ENCODE assay signal across 22 cellular contexts in the genomic region with DNA sequence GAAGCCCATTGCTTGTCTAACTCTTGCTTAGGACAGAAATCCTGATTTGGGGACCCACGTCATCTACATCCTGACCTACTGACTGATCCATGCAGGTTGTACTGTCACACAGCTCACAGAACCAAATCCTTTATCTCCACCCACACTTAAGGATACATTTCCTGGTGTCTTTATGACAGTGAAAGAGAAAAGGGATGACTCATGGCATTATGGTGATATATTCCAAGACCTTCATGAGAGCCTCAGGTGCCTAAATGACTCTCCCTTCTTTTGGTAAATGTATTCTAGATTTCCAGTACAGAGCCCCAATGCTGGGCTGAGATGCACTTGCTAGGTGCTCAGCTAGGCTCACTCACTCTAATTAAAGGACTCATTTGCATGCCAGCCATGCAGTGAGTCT. TPM values are rescaled to one million over a fixed set of nuclear protein-coding genes. Genes with fewer than 3 reads are reported as not detected.
DNase-seq lines count a peak whose midpoint lies in the region; ATAC-seq, FAIRE-seq and TF ChIP-seq lines count a peak whose summit lies in the region.
"Had no signal": no experiment of that assay in that cellular context is flagged by ENCODE, and none has a peak within 500 bp of the region (broad histone marks: within the 10 kb centered on the region; RNA-seq: fewer than 3 reads in every experiment).

No MANE protein-coding gene starts in this region.

- H3K36me3 ChIP-seq in HepG2 (replicated peaks in 1 of 2; ENCODE audit: control insufficient read depth in 1 of 2, insufficient read depth in 2 of 2, low read length in 2 of 2) (no peaks in the 10 kb centered on the region), right lobe of liver (no peaks in the 10 kb centered on the region), bronchial epithelial cell (ENCODE audit: control insufficient read depth, insufficient read depth, low read length) (no peaks in the 10 kb centered on the region)

- POLR2A ChIA-PET in HepG2 (lab: Yijun Ruan, JAX), result no interaction called here

- TF ChIP-seq CTCF in HepG2 (CRISPR knock-in tag; IDR thresholded peaks at IDR 0.05) (no peak), right lobe of liver (IDR thresholded peaks at IDR 0.05) (no peak), bronchial epithelial cell (IDR thresholded peaks at IDR 0.05; ENCODE audit: insufficient read depth, low read length, severe bottlenecking) (no peak)

- H3K27me3 ChIP-seq in HepG2 (ENCODE audit: control insufficient read depth in 1 of 2, insufficient read depth in 2 of 2, low read length in 2 of 2) (peaks cover 1 to 13% of the 10 kb centered on the region in 2 experiments; a peak in 2 of 5 replicates), right lobe of liver (no peaks in the 10 kb centered on the region), bronchial epithelial cell (ENCODE audit: control insufficient read depth, insufficient read depth, low read length) (no peaks in the 10 kb centered on the region)

- H3K4me2 ChIP-seq in HepG2 (ENCODE audit: low read depth, low read length), result no peak overlapping the region
- H3K4me2 ChIP-seq: GM23338 had no signal

- H3K4me3 ChIP-seq in HepG2 (replicated peaks in 1 of 3; ENCODE audit: insufficient read depth in 1 of 3, low read depth in 2 of 3, low read length in 3 of 3) (no peak overlapping the region), right lobe of liver (no peak overlapping the region), bronchial epithelial cell (ENCODE audit: low read depth, low read length) (no peak overlapping the region)
- H3K4me3 ChIP-seq: GM12878, GM23338 had no signal

- TF ChIP-seq POLR2A in HepG2 (IDR thresholded peaks at IDR 0.05; ENCODE audit: insufficient read depth in 1 of 2, low read depth in 2 of 2, low read length in 2 of 2), result no peak
- no peak for TF ChIP-seq POLR2A in right lobe of liver (IDR thresholded peaks at IDR 0.05)

- no peaks in the 10 kb centered on the region for H3K4me1 ChIP-seq in HepG2 (ENCODE audit: insufficient read depth, low read length)
- H3K4me1 ChIP-seq in right lobe of liver, result no peaks in the 10 kb centered on the region

- no peak for TF ChIP-seq RAD21 in HepG2 (CRISPR knock-in tag; IDR thresholded peaks at IDR 0.05)

- no peak overlapping the region for H3K27ac ChIP-seq in HepG2 (ENCODE audit: extremely low read length, insufficient read depth, low read length)
- no peak overlapping the region for H3K27ac ChIP-seq in right lobe of liver

- ATAC-seq in HepG2 (no peak), right lobe of liver (no peak), left colon (peak; percentile 59), GM19395 (IDR thresholded peaks at IDR 0.05; ENCODE audit: unreplicated experiment) (no peak)
- ATAC-seq: GM12878, GM23338, HCT116 had no signal

- FAIRE-seq in HepG2 (lab: Jason Lieb, UNC), result no peak
- FAIRE-seq in bronchial epithelial cell (lab: Jason Lieb, UNC), result no peak
- FAIRE-seq: GM12878, GM19239 had no signal

- intact Hi-C loops in HepG2 (cut with micrococcal nuclease; ENCODE audit: unreplicated experiment), result no loop called here
- intact Hi-C loops in right lobe of liver (cut with DNase I), result no loop called here
- intact Hi-C loops in left colon (cut with DNase I, micrococcal nuclease), result no loop called here

- WGBS in HepG2 (ENCODE audit: low lambda C conversion rate), result 21% methylated on average over 1 of the region's 1 CpG
- 70% methylated on average over 1 of the region's 1 CpG for WGBS in right lobe of liver (ENCODE audit: insufficient coverage, low coverage, low lambda C conversion rate, missing lambda C conversion rate)

- in situ Hi-C loops in HepG2 (cut with HindIII; ENCODE audit: extremely low pct_ligation_motif_present, low pct_unique_long_range_greater_than_20kb), result no loop called here

- BruUV-seq in HepG2 (replicated peaks; lab: Mats Ljungman, UMichigan), result no TSS peak

- CTCF ChIA-PET in HepG2 (lab: Yijun Ruan, JAX; ENCODE audit: low intra/inter-chr PET ratio, low total read pairs), result no interaction called here

- H2AFZ ChIP-seq in HepG2 (ENCODE audit: low read length), result no peak overlapping the region
- H2AFZ ChIP-seq: GM23338 had no signal

- no peaks in the 10 kb centered on the region for H3K79me2 ChIP-seq in HepG2 (ENCODE audit: insufficient read depth, low read length)

- no peak overlapping the region for H3K9ac ChIP-seq in HepG2 (ENCODE audit: insufficient read depth, low read depth, low read length)

- no peak for DNase-seq in HepG2 (ENCODE audit: low spot score)
- DNase-seq in right lobe of liver, result no peak
- DNase-seq in bronchial epithelial cell (ENCODE audit: low read depth), result peak; percentile 69
- DNase-seq in left colon, result no peak
- no peak for DNase-seq in hippocampal formation (lab: John Stamatoyannopoulos, UW)
- DNase-seq: C1 segment of cervical spinal cord; Calu3; CD4-positive, alpha-beta memory T cell; COR-L47; DMS79; EL; GDM1; H9 had no signal

- H4K20me1 ChIP-seq in HepG2 (ENCODE audit: insufficient read depth, low read length), result no peaks in the 10 kb centered on the region

- TF ChIP-seq EP300 in HepG2 (IDR thresholded peaks at IDR 0.05; ENCODE audit: low read depth in 2 of 2, low read length in 2 of 2) (no peak), HepG2 (CRISPR knock-in tag; IDR thresholded peaks at IDR 0.05; ENCODE audit: borderline replicate concordance) (no peak)

- H3K9me3 ChIP-seq in HepG2 (ENCODE audit: low read length), result peaks cover 4% of the 10 kb centered on the region; the same call in 1 of the 2 replicates
- H3K9me3 ChIP-seq in right lobe of liver, result no peaks in the 10 kb centered on the region

TF ChIP-seq in HepG2, 621 proteins besides CTCF, POLR2A, EP300 and RAD21:
- no peak for TF ChIP-seq ZSCAN12 (CRISPR knock-in tag; IDR thresholded peaks at IDR 0.05)
- no peak for TF ChIP-seq TCF12 (IDR thresholded peaks at IDR 0.05)
- no peak for TF ChIP-seq TCF12 (CRISPR knock-in tag; IDR thresholded peaks at IDR 0.05)
- no peak for TF ChIP-seq ZNF816 (CRISPR knock-in tag; IDR thresholded peaks at IDR 0.05; ENCODE audit: borderline replicate concordance)
- peak; percentile 55; the same call in 1 of the 2 replicates for TF ChIP-seq CREB1 (IDR thresholded peaks at IDR 0.05)
- TF ChIP-seq CREB1 (CRISPR knock-in tag; IDR thresholded peaks at IDR 0.05), result no peak
- no peak for TF ChIP-seq ZNF121 (CRISPR knock-in tag; IDR thresholded peaks at IDR 0.05)

RNA-seq across cellular contexts. Expression of a gene that starts 26.0 kb away (rescaled TPM):
- total RNA-seq in HepG2 (2016; rRNA removed; fragmentation: Illumina TruSeq; extraction: Trizol) (not detected in 2 replicates), right lobe of liver (under 1 TPM in 1 of 6 experiments, not detected in 5; 0.49 TPM), bronchial epithelial cell (0.38 and 0.53 TPM in 2 replicates), left colon (1 to 10 TPM; 3.6 to 8.1 TPM)
- total RNA-seq in HepG2 (2016; cell fraction: cytosol; rRNA removed; fragmentation: Illumina TruSeq; extraction: Trizol; ENCODE audit: low read depth), result not detected in 2 replicates
- not detected in 2 replicates for total RNA-seq in HepG2 (2016; cell fraction: insoluble cytoplasmic fraction; rRNA removed; fragmentation: Illumina TruSeq; extraction: Trizol)
- not detected in 2 replicates for total RNA-seq in HepG2 (2016; cell fraction: membrane; rRNA removed; fragmentation: Illumina TruSeq; extraction: Trizol)
- total RNA-seq in HepG2 (2016; cell fraction: nucleus; rRNA removed; fragmentation: Illumina TruSeq; extraction: Trizol), result not detected in 2 replicates
- polyA plus RNA-seq in HepG2 (2011; rRNA removed), result not detected in 2 replicates
- polyA plus RNA-seq in HepG2 (2011; cell fraction: cytosol; rRNA removed), result not detected in 2 replicates
- polyA plus RNA-seq in HepG2 (2011; cell fraction: nucleus; rRNA removed), result not detected in 2 replicates
- polyA plus RNA-seq in HepG2 (2012), result not detected in 2 replicates
- not detected in 2 replicates for polyA plus RNA-seq in HepG2 (2016; cell fraction: cytosol; fragmentation: Illumina TruSeq; extraction: Trizol; ENCODE audit: low read depth)
- polyA plus RNA-seq in HepG2 (2016; cell fraction: insoluble cytoplasmic fraction; fragmentation: Illumina TruSeq; extraction: Trizol; ENCODE audit: low read depth), result not detected in 2 replicates
- not detected in 2 replicates for polyA plus RNA-seq in HepG2 (2016; cell fraction: membrane; fragmentation: Illumina TruSeq; extraction: Trizol; ENCODE audit: low read depth)
- not detected in 2 replicates for polyA plus RNA-seq in HepG2 (2016; cell fraction: nucleus; fragmentation: Illumina TruSeq; extraction: Trizol; ENCODE audit: insufficient read depth, low read depth)
- not detected in 2 replicates for polyA minus RNA-seq in HepG2 (2011; rRNA and poly(A)+ RNA removed; ENCODE audit: low replicate concordance)
- not detected in 2 replicates for polyA minus RNA-seq in HepG2 (2011; cell fraction: cytosol; rRNA and poly(A)+ RNA removed)
- polyA minus RNA-seq in HepG2 (2011; cell fraction: nucleus; rRNA and poly(A)+ RNA removed), result not detected in 2 replicates
- total RNA-seq: A172, A673, Calu3, GM23338, H9 had no signal
- polyA plus RNA-seq: BJ, GM23338 had no signal

RNA-seq across cellular contexts. Expression of a gene that starts 47.7 kb away (rescaled TPM):
- not detected in 2 replicates for total RNA-seq in HepG2 (2016; rRNA removed; fragmentation: Illumina TruSeq; extraction: Trizol)
- total RNA-seq in HepG2 (2016; cell fraction: cytosol; rRNA removed; fragmentation: Illumina TruSeq; extraction: Trizol; ENCODE audit: low read depth), result not detected in 2 replicates
- total RNA-seq in HepG2 (2016; cell fraction: insoluble cytoplasmic fraction; rRNA removed; fragmentation: Illumina TruSeq; extraction: Trizol), result not detected in 2 replicates
- total RNA-seq in HepG2 (2016; cell fraction: membrane; rRNA removed; fragmentation: Illumina TruSeq; extraction: Trizol), result not detected in 2 replicates
- total RNA-seq in HepG2 (2016; cell fraction: nucleus; rRNA removed; fragmentation: Illumina TruSeq; extraction: Trizol), result not detected in 2 replicates
- not detected in 2 replicates for polyA plus RNA-seq in HepG2 (2011; rRNA removed)
- polyA plus RNA-seq in HepG2 (2011; cell fraction: cytosol; rRNA removed), result not detected in 2 replicates
- not detected in 2 replicates for polyA plus RNA-seq in HepG2 (2011; cell fraction: nucleus; rRNA removed)
- polyA plus RNA-seq in HepG2 (2012), result not detected in 2 replicates
- polyA plus RNA-seq in HepG2 (2016; cell fraction: cytosol; fragmentation: Illumina TruSeq; extraction: Trizol; ENCODE audit: low read depth), result not detected in 2 replicates
- polyA plus RNA-seq in HepG2 (2016; cell fraction: insoluble cytoplasmic fraction; fragmentation: Illumina TruSeq; extraction: Trizol; ENCODE audit: low read depth), result not detected in 2 replicates
- not detected in 2 replicates for polyA plus RNA-seq in HepG2 (2016; cell fraction: membrane; fragmentation: Illumina TruSeq; extraction: Trizol; ENCODE audit: low read depth)
- polyA plus RNA-seq in HepG2 (2016; cell fraction: nucleus; fragmentation: Illumina TruSeq; extraction: Trizol; ENCODE audit: insufficient read depth, low read depth), result not detected in 2 replicates
- polyA minus RNA-seq in HepG2 (2011; rRNA and poly(A)+ RNA removed; ENCODE audit: low replicate concordance), result not detected in 2 replicates
- polyA minus RNA-seq in HepG2 (2011; cell fraction: cytosol; rRNA and poly(A)+ RNA removed), result not detected in 2 replicates
- polyA minus RNA-seq in HepG2 (2011; cell fraction: nucleus; rRNA and poly(A)+ RNA removed), result not detected in 2 replicates
- not detected for total RNA-seq in right lobe of liver
- not detected in 2 replicates for total RNA-seq in bronchial epithelial cell
- not detected for total RNA-seq in left colon
- total RNA-seq: A673; Calu3; CD4-positive, alpha-beta memory T cell; GM23338; H4; H9 had no signal
- polyA plus RNA-seq: BJ; CD4-positive, alpha-beta memory T cell; GM23338 had no signal
